ENCODE assay signal across 8 cellular contexts in the genomic region with DNA sequence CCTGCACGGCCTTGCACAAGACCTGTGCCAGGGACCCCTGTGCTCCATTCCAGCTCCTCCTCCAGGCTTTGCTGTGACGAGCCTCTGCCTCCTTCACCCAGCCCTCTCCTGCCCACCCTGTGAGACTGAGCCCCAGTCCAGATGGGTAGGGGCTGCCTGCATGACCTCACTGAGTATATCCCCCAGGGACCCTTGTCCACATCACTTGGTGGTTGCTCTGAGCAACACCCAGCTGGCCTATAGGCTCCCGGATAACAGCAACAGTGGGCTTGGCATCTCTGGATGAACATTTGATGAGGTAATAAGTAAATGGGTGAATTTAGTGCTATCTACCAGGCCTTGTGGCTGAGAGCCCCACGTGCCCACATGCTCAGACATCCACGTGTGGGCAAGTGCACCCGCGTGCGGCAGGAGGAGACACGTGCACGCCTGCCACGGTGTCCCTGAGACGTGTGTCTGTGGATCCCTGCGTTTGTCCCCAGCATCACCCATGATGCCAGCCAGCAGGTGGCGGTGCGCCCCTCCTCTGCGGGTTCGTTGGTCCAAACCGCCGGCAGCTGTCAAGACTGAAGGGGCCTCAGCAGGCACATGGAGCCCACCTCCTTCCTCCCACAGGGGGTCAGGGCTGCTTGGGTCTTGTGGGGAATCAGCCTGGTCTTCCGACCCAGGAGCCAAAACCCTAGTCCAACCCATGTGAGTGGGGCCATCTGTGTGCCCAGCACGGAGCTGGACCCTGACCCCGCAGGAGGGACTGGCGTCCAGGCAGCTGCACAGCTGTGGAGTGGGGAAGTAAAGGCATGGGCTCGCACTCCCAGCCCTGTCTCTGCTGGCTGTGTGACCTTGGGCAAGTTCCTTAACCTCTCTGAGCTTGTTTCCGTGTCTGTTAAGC. TPM values are rescaled to one million over a fixed set of nuclear protein-coding genes. Genes with fewer than 3 reads are reported as not detected.
A peak's percentile ranks its signal among the peaks of the same experiment; 100 is the strongest.
DNase-seq lines count a peak whose midpoint lies in the region; ATAC-seq and TF ChIP-seq lines count a peak whose summit lies in the region.

No MANE protein-coding gene starts in this region.

- DNase-seq in COLO668 (lab: John Stamatoyannopoulos, UW; ENCODE audit: unreplicated experiment): peak; percentile 78
- peak; percentile 45 to 90 for DNase-seq in NCI-H526 (lab: John Stamatoyannopoulos, UW)
- DNase-seq in activated CD4-positive, alpha-beta T cell treated with anti-CD3 and anti-CD28 coated beads for 4 hours: peak; percentile 88
- peak; percentile 75 for DNase-seq in cerebellum (ENCODE audit: low spot score)
- DNase-seq in left lung: peak; percentile 91 to 99
- DNase-seq in stimulated activated CD4-positive, alpha-beta T cell treated with anti-CD3 and anti-CD28 coated beads, Interleukin-4, amount 100 ng/mL, for 1 hour: peak; percentile 91

- intact Hi-C loops in left lung (cut with DNase I): loop anchor here (5.0 to 10.0 kb wide), 2 partner anchors 121 to 123 kb away; partner anchors contain the start of gene PIM1 (in 2 of the 2)

- TF ChIP-seq CTCF in left lung (IDR thresholded peaks at IDR 0.05): peak; percentile 82 to 93

- peaks cover 5 to 57% of the 10 kb centered on the region in 2 donors for H3K4me1 ChIP-seq in left lung

- H3K36me3 ChIP-seq in left lung: no peaks in the 10 kb centered on the region

- H3K9me3 ChIP-seq in left lung: no peaks in the 10 kb centered on the region

- no peaks in the 10 kb centered on the region for H3K27me3 ChIP-seq in left lung

- peak overlapping the region in 1 of 2 donors; percentile 24 for H3K4me3 ChIP-seq in left lung

- peak; percentile 37 for ATAC-seq in HG02981 (IDR thresholded peaks at IDR 0.05; ENCODE audit: unreplicated experiment)
- peak; percentile 89 for ATAC-seq in left lung
- ATAC-seq in GM18520 (IDR thresholded peaks at IDR 0.05; ENCODE audit: unreplicated experiment): no peak

- peak overlapping the region in 1 of 2 donors; percentile 96 for H3K27ac ChIP-seq in left lung

RNA-seq across cellular contexts. Expression of gene FGD2, which starts 45.9 kb away (rescaled TPM):
- total RNA-seq in cerebellum: 3.1 TPM
- total RNA-seq in left lung: 10 to 100 TPM; 24.7 to 60.3 TPM
